In genomic region chr13:73998631-73999030, GRCh38 we compare ENCODE assay signal across 13 cellular contexts.
DNase-seq lines count a peak whose midpoint lies in the region; ATAC-seq and TF ChIP-seq lines count a peak whose summit lies in the region.
"Had no signal": no experiment of that assay in that cellular context is flagged by ENCODE, and none has a peak within 500 bp of the region (broad histone marks: within the 10 kb centered on the region; RNA-seq: fewer than 3 reads in every experiment).

No MANE protein-coding gene starts in this region.

- ATAC-seq in CD4-positive, alpha-beta T cell (ENCODE audit: poor library complexity) = peak; percentile 77
- ATAC-seq in GM18867 (IDR thresholded peaks at IDR 0.05; ENCODE audit: unreplicated experiment) (peak; percentile 87), HG02588 (IDR thresholded peaks at IDR 0.05; ENCODE audit: unreplicated experiment) (peak; percentile 76), HG03571 (IDR thresholded peaks at IDR 0.05; ENCODE audit: unreplicated experiment) (peak; percentile 54), GM21737 (IDR thresholded peaks at IDR 0.05; ENCODE audit: unreplicated experiment) (no peak)

- CTCF ChIA-PET in CD4-positive, alpha-beta T cell (lab: Charles Lee) = interaction anchor here (0.9 to 1.1 kb wide), 3 partner anchors 52 to 288 kb away, joined by 3 to 5 read pairs (median 4); no protein-coding TSS in a partner anchor

- POLR2A ChIA-PET in CD4-positive, alpha-beta T cell (lab: Charles Lee) = interaction anchor here (1.0 to 2.3 kb wide), 3 partner anchors 8 to 63 kb away, joined by 3 to 13 read pairs (median 3); no protein-coding TSS in a partner anchor

- H3K27ac ChIP-seq in CD4-positive, alpha-beta T cell (ENCODE audit: low read depth, low read length) = no peak overlapping the region
- H3K27ac ChIP-seq: psoas muscle had no signal

- H3K27ac Mint-ChIP-seq in CD4-positive, alpha-beta T cell = peak overlapping the region; percentile 78
- H3K27ac Mint-ChIP-seq: activated naive CD8-positive, alpha-beta T cell treated with anti-CD3 and anti-CD28 coated beads, Interleukin-2, amount 10 ng/mL, durations not matched to agents 7 days and 5 days had no signal

- in situ Hi-C loops in HAP-1 (cut with MboI; ENCODE audit: low sequenced_read_pairs) = no loop called here

- intact Hi-C loops in CD4-positive, alpha-beta T cell (cut with DNase I, micrococcal nuclease) = loop anchor here (2.0 to 10.0 kb wide), 4 partner anchors 14 to 244 kb away; no protein-coding TSS in a partner anchor

- H3K4me3 Mint-ChIP-seq in CD4-positive, alpha-beta T cell = peak overlapping the region; percentile 46
- H3K4me3 Mint-ChIP-seq: activated naive CD8-positive, alpha-beta T cell treated with anti-CD3 and anti-CD28 coated beads, Interleukin-2, amount 10 ng/mL, durations not matched to agents 7 days and 5 days had no signal

- peaks cover 33% of the 10 kb centered on the region for H3K36me3 Mint-ChIP-seq in CD4-positive, alpha-beta T cell (ENCODE audit: low read depth)

- H3K9me3 ChIP-seq in CD4-positive, alpha-beta T cell (ENCODE audit: control insufficient read depth, low read length) = no peaks in the 10 kb centered on the region
- no peaks in the 10 kb centered on the region for H3K9me3 ChIP-seq in HAP-1
- H3K9me3 ChIP-seq: BE2C, psoas muscle had no signal

- no peaks in the 10 kb centered on the region for H3K36me3 ChIP-seq in HAP-1 (replicated peaks)
- H3K36me3 ChIP-seq: BE2C had no signal

- no peaks in the 10 kb centered on the region for H3K27me3 ChIP-seq in CD4-positive, alpha-beta T cell (ENCODE audit: control insufficient read depth, insufficient read depth, low read length)
- H3K27me3 ChIP-seq in HAP-1 (ENCODE audit: low read depth) = no peaks in the 10 kb centered on the region
- H3K27me3 ChIP-seq: BE2C had no signal

- no peak overlapping the region for H3K4me3 ChIP-seq in HAP-1
- H3K4me3 ChIP-seq: psoas muscle had no signal

- H3K4me1 ChIP-seq in HAP-1 = peaks cover 4% of the 10 kb centered on the region
- H3K4me1 ChIP-seq: BE2C had no signal

- no peaks in the 10 kb centered on the region for H3K27me3 Mint-ChIP-seq in CD4-positive, alpha-beta T cell
- H3K27me3 Mint-ChIP-seq: activated naive CD8-positive, alpha-beta T cell treated with anti-CD3 and anti-CD28 coated beads, Interleukin-2, amount 10 ng/mL, durations not matched to agents 7 days and 5 days; IgD-negative memory B cell had no signal

- no peaks in the 10 kb centered on the region for H3K9me3 Mint-ChIP-seq in CD4-positive, alpha-beta T cell
- H3K9me3 Mint-ChIP-seq: IgD-negative memory B cell had no signal

- H3K4me1 Mint-ChIP-seq in CD4-positive, alpha-beta T cell (ENCODE audit: low read depth) = peaks cover 88% of the 10 kb centered on the region

- no peak for TF ChIP-seq CTCF in CD4-positive, alpha-beta T cell (IDR thresholded peaks at IDR 0.05)

- no peak for DNase-seq in CD4-positive, alpha-beta T cell
- DNase-seq in RKO (ENCODE audit: low spot score) (no peak), HuH-7.5 (ENCODE audit: low spot score) (no peak), HAP-1 (ENCODE audit: low spot score in 2 of 2) (no peak)
- DNase-seq: activated naive CD8-positive, alpha-beta T cell treated with anti-CD3 and anti-CD28 coated beads, Interleukin-2, amount 10 ng/mL, durations not matched to agents 7 days and 5 days; BE2C; NCI-H510A treated with DMSO at 0.1 percent for 48 hours; psoas muscle had no signal
